ENCODE assay signal across 19 cellular contexts in the genomic region with DNA sequence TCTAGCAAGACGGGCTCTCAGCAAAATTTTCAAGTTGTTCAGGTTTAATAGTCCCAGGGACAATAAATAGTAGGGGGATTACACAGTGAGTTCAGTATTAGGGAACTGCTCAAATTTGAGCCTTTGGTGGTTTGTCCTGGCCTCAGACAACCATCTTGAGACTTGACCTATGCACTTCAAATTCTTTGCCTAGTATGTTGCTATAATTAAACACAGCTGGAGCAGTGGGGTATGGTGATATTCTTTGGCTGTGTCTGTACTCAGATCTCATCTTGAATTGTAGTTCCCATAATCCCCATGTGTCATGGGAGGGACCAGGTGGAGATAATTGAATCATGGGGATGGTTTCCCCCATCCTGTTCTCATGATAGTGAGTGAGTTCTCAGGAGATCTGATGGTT. TPM values are rescaled to one million over a fixed set of nuclear protein-coding genes. Genes with fewer than 3 reads are reported as not detected.
"Had no signal": no experiment of that assay in that cellular context is flagged by ENCODE, and none has a peak within 500 bp of the region (broad histone marks: within the 10 kb centered on the region; RNA-seq: fewer than 3 reads in every experiment).

No MANE protein-coding gene starts in this region.

RNA-seq across cellular contexts. Expression of a gene that starts 43.3 kb away (rescaled TPM):
- total RNA-seq: naive thymus-derived CD4-positive, alpha-beta T cell; natural killer cell; neural crest cell; occipital lobe; osteoblast; ovary; pulmonary artery endothelial cell; right atrium auricular region; sigmoid colon; skeletal muscle tissue; stomach; subcutaneous adipose tissue; temporal lobe; thoracic aorta; thyroid gland; tibial nerve; upper lobe of left lung; ureter; vagina had no signal
